ENCODE assay signal across 11 cellular contexts in the genomic region with DNA sequence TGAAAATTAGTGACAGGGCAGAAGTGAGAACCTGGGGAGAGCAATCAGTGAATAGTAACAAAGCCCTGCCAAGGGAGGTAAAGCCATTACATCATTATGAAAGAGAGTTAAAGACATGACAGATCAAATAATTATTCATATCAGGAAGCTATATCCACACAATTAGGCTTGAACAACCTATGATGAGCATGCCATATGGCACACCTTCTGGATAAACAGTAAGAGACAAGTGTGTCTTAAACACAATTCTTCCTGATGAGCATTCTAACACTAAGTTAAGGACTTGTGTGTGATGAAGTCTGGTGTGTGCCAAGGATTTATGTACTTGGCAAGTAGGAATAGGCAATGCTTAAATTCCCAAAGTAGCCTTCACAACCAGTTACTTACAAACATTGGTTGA.
"Had no signal": no experiment of that assay in that cellular context is flagged by ENCODE, and none has a peak within 500 bp of the region (broad histone marks: within the 10 kb centered on the region; RNA-seq: fewer than 3 reads in every experiment).

No MANE protein-coding gene starts in this region.

- H3K4me3 Mint-ChIP-seq: activated CD4-positive, alpha-beta T cell treated with anti-CD3 and anti-CD28 coated beads, Interleukin-2, amount 10 ng/mL, durations not matched to agents 24 days and 14 days; activated naive CD4-positive, alpha-beta T cell treated with anti-CD3 and anti-CD28 coated beads for 36 hours; natural killer cell; stimulated activated effector memory CD8-positive, alpha-beta T cell treated with anti-CD3 and anti-CD28 coated beads, Interleukin-12 subunit alpha, Interleukin-12 subunit beta, amount 100 ng/mL, for 72 hours; WTC11 had no signal

- H3K27me3 Mint-ChIP-seq: activated CD4-positive, alpha-beta T cell treated with anti-CD3 and anti-CD28 coated beads, Interleukin-2, amount 10 ng/mL, durations not matched to agents 24 days and 14 days had no signal

- H3K27me3 ChIP-seq: tibial nerve, vagina had no signal

- H3K36me3 ChIP-seq: tibial nerve, vagina had no signal

- H3K27ac Mint-ChIP-seq: activated CD4-positive, alpha-beta T cell treated with anti-CD3 and anti-CD28 coated beads, Interleukin-2, amount 10 ng/mL, durations not matched to agents 24 days and 14 days; activated naive CD4-positive, alpha-beta T cell treated with anti-CD3 and anti-CD28 coated beads for 36 hours; stimulated activated effector memory CD8-positive, alpha-beta T cell treated with anti-CD3 and anti-CD28 coated beads, Interleukin-12 subunit alpha, Interleukin-12 subunit beta, amount 100 ng/mL, for 72 hours; WTC11 had no signal

- H3K27ac ChIP-seq: tibial nerve, vagina had no signal

- H3K9me3 ChIP-seq: tibial nerve, vagina had no signal

- H3K4me3 ChIP-seq: lung, tibial nerve, vagina had no signal

- ATAC-seq: left cardiac atrium; natural killer cell; right cardiac atrium; stimulated activated effector memory CD8-positive, alpha-beta T cell treated with anti-CD3 and anti-CD28 coated beads, Interleukin-12 subunit alpha, Interleukin-12 subunit beta, amount 100 ng/mL, for 72 hours; WTC11 had no signal

- H3K9me3 Mint-ChIP-seq: activated naive CD4-positive, alpha-beta T cell treated with anti-CD3 and anti-CD28 coated beads for 36 hours; natural killer cell; stimulated activated effector memory CD8-positive, alpha-beta T cell treated with anti-CD3 and anti-CD28 coated beads, Interleukin-12 subunit alpha, Interleukin-12 subunit beta, amount 100 ng/mL, for 72 hours had no signal

- DNase-seq: activated CD4-positive, alpha-beta T cell treated with anti-CD3 and anti-CD28 coated beads, Interleukin-2, amount 10 ng/mL, durations not matched to agents 24 days and 14 days; activated naive CD4-positive, alpha-beta T cell treated with anti-CD3 and anti-CD28 coated beads for 36 hours; effector memory CD4-positive, alpha-beta T cell; left cardiac atrium; natural killer cell; right cardiac atrium had no signal
